1 cellular context compared by ENCODE assay signal in the genomic region with DNA sequence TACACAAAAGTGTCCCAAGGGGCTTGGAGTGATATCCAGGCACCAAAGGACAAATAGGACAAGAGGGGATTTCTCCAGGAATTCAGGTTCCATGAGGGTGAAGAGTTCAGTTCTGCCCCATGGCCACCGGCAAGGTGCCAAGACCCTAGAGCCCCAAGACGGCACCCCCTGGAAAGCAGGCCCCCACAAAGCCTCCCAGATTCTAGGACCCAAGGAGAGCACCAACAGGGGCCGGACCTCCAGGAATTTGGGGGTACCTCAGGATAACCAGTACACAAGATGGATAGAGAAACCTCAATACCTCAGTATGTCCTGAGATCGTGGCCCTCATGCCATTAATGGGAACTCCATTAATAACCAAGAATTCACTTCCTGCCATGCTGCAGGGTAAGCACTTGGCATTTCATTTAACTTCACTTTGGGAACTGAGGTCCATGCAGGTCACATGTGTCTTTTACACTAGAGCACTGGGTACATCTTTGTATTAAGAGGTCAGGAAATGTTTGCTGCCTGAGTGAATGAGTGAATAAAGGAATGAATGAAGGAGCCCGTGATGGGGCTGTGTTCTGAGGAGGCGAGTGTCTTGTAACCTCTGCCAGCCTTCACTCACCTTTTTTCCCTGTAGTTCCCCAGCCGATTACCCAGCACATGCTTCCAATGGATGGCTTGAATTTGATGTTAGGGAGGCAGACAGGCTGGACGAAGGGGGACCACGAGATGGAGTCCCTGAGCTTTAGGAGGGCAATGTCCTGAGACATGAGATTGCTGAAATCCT.
TF ChIP-seq lines count a peak whose summit lies in the region.

No MANE protein-coding gene starts in this region.

TF ChIP-seq in K562, 482 proteins besides CTCF, POLR2A, EP300 and RAD21:
- TF ChIP-seq MGA (IDR thresholded peaks at IDR 0.05) (no peak), JUND (IDR thresholded peaks at IDR 0.05; ENCODE audit: borderline replicate concordance, low read depth, low read length) (0 out of 2 replicates have a peak, but pooled peaks have one; percentile 7), JUND (tag; IDR thresholded peaks at IDR 0.05; ENCODE audit: borderline replicate concordance, low read depth, low read length) (no peak), BACH1 (tag; IDR thresholded peaks at IDR 0.05) (no peak), ZNF24 (IDR thresholded peaks at IDR 0.05) (peak; percentile 41; the same call in 1 of the 2 replicates), ZNF586 (CRISPR knock-in tag; conservative IDR thresholded peaks at IDR 0.05) (no peak), FOXA1 (IDR thresholded peaks at IDR 0.05; ENCODE audit: borderline replicate concordance) (no peak), IFI16 (CRISPR knock-in tag; IDR thresholded peaks at IDR 0.05) (no peak), SP1 (CRISPR knock-in tag; IDR thresholded peaks at IDR 0.05) (no peak), SMC3 (conservative IDR thresholded peaks at IDR 0.05; ENCODE audit: insufficient read depth, low read depth, low read length) (0 out of 2 replicates have a peak, but pooled peaks have one; percentile 34)
